Comparison of ENCODE assay signal across 1 cellular context in the genomic region with DNA sequence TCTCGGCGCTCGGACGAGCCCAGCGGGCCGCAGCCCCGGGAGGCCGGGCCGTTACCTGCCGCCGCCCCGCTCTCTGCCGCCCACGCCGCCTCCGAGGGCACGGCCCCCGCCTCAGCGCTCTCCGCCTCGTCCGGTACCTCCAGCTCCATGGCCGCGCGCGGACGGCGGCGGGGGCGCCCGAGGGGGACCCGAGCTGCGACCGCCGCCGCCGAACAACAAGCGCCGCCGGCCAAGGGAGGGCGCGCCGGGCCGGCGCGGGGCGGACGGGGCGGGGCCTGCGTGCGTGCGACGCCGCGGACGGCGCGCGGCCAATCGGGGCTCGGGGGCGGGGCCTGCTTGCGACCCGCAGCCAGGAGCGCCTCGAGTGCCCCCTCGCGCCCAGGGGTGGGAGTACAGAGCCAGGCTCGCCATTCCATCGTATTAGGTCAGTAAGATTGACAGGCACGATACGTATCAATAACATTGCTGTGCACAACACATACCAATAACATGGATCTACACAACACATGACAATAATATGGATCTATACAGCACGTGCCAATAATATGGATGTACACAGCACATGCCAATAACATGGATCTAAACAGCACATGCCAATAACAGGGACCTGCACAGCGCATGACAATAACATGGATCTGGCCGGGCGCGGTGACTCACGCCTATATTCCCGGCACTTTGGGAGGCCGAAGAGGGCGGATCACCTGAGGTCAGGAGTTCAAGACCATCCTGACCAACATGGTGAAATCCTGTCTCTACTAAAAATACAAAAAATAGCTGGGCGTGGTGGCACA.
TF ChIP-seq lines count a peak whose summit lies in the region.

A gene with protein sequence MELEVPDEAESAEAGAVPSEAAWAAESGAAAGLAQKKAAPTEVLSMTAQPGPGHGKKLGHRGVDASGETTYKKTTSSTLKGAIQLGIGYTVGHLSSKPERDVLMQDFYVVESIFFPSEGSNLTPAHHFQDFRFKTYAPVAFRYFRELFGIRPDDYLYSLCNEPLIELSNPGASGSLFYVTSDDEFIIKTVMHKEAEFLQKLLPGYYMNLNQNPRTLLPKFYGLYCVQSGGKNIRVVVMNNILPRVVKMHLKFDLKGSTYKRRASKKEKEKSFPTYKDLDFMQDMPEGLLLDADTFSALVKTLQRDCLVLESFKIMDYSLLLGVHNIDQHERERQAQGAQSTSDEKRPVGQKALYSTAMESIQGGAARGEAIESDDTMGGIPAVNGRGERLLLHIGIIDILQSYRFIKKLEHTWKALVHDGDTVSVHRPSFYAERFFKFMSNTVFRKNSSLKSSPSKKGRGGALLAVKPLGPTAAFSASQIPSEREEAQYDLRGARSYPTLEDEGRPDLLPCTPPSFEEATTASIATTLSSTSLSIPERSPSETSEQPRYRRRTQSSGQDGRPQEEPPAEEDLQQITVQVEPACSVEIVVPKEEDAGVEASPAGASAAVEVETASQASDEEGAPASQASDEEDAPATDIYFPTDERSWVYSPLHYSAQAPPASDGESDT (minus strand): TSS at position 227 of the 791 bp plus-strand sequence. CDS start 78 bp downstream, at position 149.

TF ChIP-seq in K562, 482 proteins besides CTCF, POLR2A, EP300 and RAD21 (continued from another document and continues in another):
- TF ChIP-seq, protein P1, sequence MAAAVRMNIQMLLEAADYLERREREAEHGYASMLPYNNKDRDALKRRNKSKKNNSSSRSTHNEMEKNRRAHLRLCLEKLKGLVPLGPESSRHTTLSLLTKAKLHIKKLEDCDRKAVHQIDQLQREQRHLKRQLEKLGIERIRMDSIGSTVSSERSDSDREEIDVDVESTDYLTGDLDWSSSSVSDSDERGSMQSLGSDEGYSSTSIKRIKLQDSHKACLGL (CRISPR knock-in tag; IDR thresholded peaks at IDR 0.05; ENCODE audit: borderline replicate concordance, poor library complexity, severe bottlenecking): no peak
- no peak for TF ChIP-seq FOXP1 (CRISPR knock-in tag; IDR thresholded peaks at IDR 0.05)
- no peak for TF ChIP-seq ATF1 (CRISPR knock-in tag; IDR thresholded peaks at IDR 0.05)
- TF ChIP-seq ATF1 (tag; IDR thresholded peaks at IDR 0.05): peak; percentile 37; the same call in 1 of the 2 replicates
- 0 out of 2 replicates have a peak, but pooled peaks have one; percentile 32 for TF ChIP-seq POLR2AphosphoS5 (IDR thresholded peaks at IDR 0.05; ENCODE audit: control insufficient read depth, insufficient read depth, low read depth, low read length)
- TF ChIP-seq CREBBP (IDR thresholded peaks at IDR 0.05; ENCODE audit: low read depth, low read length): no peak
- TF ChIP-seq YY1 (IDR thresholded peaks at IDR 0.05; ENCODE audit: borderline replicate concordance in 1 of 3, control insufficient read depth in 1 of 3, extremely low read depth in 1 of 3, insufficient read depth in 3 of 3, insufficient read length in 1 of 3, insufficient replicate concordance in 2 of 3, low read depth in 1 of 3, low read length in 2 of 3): peak in 1 of 3 experiments; percentile 63
- TF ChIP-seq, protein P2, sequence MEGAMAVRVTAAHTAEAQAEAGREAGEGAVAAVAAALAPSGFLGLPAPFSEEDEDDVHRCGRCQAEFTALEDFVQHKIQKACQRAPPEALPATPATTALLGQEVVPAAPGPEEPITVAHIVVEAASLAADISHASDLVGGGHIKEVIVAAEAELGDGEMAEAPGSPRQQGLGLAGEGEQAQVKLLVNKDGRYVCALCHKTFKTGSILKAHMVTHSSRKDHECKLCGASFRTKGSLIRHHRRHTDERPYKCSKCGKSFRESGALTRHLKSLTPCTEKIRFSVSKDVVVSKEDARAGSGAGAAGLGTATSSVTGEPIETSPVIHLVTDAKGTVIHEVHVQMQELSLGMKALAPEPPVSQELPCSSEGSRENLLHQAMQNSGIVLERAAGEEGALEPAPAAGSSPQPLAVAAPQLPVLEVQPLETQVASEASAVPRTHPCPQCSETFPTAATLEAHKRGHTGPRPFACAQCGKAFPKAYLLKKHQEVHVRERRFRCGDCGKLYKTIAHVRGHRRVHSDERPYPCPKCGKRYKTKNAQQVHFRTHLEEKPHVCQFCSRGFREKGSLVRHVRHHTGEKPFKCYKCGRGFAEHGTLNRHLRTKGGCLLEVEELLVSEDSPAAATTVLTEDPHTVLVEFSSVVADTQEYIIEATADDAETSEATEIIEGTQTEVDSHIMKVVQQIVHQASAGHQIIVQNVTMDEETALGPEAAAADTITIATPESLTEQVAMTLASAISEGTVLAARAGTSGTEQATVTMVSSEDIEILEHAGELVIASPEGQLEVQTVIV (CRISPR knock-in tag; IDR thresholded peaks at IDR 0.05; ENCODE audit: borderline replicate concordance): no peak
- TF ChIP-seq, protein P3, sequence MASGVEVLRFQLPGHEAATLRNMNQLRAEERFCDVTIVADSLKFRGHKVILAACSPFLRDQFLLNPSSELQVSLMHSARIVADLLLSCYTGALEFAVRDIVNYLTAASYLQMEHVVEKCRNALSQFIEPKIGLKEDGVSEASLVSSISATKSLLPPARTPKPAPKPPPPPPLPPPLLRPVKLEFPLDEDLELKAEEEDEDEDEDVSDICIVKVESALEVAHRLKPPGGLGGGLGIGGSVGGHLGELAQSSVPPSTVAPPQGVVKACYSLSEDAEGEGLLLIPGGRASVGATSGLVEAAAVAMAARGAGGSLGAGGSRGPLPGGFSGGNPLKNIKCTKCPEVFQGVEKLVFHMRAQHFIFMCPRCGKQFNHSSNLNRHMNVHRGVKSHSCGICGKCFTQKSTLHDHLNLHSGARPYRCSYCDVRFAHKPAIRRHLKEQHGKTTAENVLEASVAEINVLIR (CRISPR knock-in tag; IDR thresholded peaks at IDR 0.05): no peak
- TF ChIP-seq, protein P4, sequence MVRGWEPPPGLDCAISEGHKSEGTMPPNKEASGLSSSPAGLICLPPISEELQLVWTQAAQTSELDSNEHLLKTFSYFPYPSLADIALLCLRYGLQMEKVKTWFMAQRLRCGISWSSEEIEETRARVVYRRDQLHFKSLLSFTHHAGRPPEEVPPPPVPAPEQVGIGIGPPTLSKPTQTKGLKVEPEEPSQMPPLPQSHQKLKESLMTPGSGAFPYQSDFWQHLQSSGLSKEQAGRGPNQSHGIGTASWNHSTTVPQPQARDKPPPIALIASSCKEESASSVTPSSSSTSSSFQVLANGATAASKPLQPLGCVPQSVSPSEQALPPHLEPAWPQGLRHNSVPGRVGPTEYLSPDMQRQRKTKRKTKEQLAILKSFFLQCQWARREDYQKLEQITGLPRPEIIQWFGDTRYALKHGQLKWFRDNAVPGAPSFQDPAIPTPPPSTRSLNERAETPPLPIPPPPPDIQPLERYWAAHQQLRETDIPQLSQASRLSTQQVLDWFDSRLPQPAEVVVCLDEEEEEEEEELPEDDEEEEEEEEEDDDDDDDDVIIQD (CRISPR knock-in tag; IDR thresholded peaks at IDR 0.05): no peak
- TF ChIP-seq ZNF124 (CRISPR knock-in tag; IDR thresholded peaks at IDR 0.05): no peak
- TF ChIP-seq, protein P5, sequence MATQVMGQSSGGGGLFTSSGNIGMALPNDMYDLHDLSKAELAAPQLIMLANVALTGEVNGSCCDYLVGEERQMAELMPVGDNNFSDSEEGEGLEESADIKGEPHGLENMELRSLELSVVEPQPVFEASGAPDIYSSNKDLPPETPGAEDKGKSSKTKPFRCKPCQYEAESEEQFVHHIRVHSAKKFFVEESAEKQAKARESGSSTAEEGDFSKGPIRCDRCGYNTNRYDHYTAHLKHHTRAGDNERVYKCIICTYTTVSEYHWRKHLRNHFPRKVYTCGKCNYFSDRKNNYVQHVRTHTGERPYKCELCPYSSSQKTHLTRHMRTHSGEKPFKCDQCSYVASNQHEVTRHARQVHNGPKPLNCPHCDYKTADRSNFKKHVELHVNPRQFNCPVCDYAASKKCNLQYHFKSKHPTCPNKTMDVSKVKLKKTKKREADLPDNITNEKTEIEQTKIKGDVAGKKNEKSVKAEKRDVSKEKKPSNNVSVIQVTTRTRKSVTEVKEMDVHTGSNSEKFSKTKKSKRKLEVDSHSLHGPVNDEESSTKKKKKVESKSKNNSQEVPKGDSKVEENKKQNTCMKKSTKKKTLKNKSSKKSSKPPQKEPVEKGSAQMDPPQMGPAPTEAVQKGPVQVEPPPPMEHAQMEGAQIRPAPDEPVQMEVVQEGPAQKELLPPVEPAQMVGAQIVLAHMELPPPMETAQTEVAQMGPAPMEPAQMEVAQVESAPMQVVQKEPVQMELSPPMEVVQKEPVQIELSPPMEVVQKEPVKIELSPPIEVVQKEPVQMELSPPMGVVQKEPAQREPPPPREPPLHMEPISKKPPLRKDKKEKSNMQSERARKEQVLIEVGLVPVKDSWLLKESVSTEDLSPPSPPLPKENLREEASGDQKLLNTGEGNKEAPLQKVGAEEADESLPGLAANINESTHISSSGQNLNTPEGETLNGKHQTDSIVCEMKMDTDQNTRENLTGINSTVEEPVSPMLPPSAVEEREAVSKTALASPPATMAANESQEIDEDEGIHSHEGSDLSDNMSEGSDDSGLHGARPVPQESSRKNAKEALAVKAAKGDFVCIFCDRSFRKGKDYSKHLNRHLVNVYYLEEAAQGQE (CRISPR knock-in tag; IDR thresholded peaks at IDR 0.05; ENCODE audit: low read depth): no peak
- TF ChIP-seq NCOA2 (IDR thresholded peaks at IDR 0.05; ENCODE audit: partially characterized antibody in 2 of 2): no peak
- TF ChIP-seq, protein P6, sequence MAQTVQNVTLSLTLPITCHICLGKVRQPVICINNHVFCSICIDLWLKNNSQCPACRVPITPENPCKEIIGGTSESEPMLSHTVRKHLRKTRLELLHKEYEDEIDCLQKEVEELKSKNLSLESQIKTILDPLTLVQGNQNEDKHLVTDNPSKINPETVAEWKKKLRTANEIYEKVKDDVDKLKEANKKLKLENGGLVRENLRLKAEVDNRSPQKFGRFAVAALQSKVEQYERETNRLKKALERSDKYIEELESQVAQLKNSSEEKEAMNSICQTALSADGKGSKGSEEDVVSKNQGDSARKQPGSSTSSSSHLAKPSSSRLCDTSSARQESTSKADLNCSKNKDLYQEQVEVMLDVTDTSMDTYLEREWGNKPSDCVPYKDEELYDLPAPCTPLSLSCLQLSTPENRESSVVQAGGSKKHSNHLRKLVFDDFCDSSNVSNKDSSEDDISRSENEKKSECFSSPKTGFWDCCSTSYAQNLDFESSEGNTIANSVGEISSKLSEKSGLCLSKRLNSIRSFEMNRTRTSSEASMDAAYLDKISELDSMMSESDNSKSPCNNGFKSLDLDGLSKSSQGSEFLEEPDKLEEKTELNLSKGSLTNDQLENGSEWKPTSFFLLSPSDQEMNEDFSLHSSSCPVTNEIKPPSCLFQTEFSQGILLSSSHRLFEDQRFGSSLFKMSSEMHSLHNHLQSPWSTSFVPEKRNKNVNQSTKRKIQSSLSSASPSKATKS (CRISPR knock-in tag; IDR thresholded peaks at IDR 0.05): no peak
- TF ChIP-seq, protein P7, sequence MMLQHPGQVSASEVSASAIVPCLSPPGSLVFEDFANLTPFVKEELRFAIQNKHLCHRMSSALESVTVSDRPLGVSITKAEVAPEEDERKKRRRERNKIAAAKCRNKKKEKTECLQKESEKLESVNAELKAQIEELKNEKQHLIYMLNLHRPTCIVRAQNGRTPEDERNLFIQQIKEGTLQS (IDR thresholded peaks at IDR 0.05): peak; percentile 87
- TF ChIP-seq, protein P7 (CRISPR knock-in tag; conservative IDR thresholded peaks at IDR 0.05): no peak
- TF ChIP-seq MAFF (IDR thresholded peaks at IDR 0.05; ENCODE audit: low read length): no peak
- no peak for TF ChIP-seq ZC3H4 (CRISPR knock-in tag; IDR thresholded peaks at IDR 0.05; ENCODE audit: borderline replicate concordance)
- TF ChIP-seq, protein P8, sequence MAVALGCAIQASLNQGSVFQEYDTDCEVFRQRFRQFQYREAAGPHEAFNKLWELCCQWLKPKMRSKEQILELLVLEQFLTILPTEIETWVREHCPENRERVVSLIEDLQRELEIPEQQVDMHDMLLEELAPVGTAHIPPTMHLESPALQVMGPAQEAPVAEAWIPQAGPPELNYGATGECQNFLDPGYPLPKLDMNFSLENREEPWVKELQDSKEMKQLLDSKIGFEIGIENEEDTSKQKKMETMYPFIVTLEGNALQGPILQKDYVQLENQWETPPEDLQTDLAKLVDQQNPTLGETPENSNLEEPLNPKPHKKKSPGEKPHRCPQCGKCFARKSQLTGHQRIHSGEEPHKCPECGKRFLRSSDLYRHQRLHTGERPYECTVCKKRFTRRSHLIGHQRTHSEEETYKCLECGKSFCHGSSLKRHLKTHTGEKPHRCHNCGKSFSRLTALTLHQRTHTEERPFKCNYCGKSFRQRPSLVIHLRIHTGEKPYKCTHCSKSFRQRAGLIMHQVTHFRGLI (CRISPR knock-in tag; IDR thresholded peaks at IDR 0.05): no peak
- no peak for TF ChIP-seq HIVEP1 (CRISPR knock-in tag; IDR thresholded peaks at IDR 0.05)
- no peak for TF ChIP-seq MTA3 (IDR thresholded peaks at IDR 0.05; ENCODE audit: borderline replicate concordance)
- TF ChIP-seq JUND (IDR thresholded peaks at IDR 0.05; ENCODE audit: borderline replicate concordance, low read depth, low read length): peak; percentile 45; the same call in 1 of the 2 replicates
- peak; percentile 76; the same call in 1 of the 3 replicates for TF ChIP-seq JUND (tag; IDR thresholded peaks at IDR 0.05; ENCODE audit: borderline replicate concordance, low read depth, low read length)
- TF ChIP-seq, protein P9, sequence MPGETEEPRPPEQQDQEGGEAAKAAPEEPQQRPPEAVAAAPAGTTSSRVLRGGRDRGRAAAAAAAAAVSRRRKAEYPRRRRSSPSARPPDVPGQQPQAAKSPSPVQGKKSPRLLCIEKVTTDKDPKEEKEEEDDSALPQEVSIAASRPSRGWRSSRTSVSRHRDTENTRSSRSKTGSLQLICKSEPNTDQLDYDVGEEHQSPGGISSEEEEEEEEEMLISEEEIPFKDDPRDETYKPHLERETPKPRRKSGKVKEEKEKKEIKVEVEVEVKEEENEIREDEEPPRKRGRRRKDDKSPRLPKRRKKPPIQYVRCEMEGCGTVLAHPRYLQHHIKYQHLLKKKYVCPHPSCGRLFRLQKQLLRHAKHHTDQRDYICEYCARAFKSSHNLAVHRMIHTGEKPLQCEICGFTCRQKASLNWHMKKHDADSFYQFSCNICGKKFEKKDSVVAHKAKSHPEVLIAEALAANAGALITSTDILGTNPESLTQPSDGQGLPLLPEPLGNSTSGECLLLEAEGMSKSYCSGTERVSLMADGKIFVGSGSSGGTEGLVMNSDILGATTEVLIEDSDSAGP (CRISPR knock-in tag; IDR thresholded peaks at IDR 0.05): no peak
- TF ChIP-seq, protein P10, sequence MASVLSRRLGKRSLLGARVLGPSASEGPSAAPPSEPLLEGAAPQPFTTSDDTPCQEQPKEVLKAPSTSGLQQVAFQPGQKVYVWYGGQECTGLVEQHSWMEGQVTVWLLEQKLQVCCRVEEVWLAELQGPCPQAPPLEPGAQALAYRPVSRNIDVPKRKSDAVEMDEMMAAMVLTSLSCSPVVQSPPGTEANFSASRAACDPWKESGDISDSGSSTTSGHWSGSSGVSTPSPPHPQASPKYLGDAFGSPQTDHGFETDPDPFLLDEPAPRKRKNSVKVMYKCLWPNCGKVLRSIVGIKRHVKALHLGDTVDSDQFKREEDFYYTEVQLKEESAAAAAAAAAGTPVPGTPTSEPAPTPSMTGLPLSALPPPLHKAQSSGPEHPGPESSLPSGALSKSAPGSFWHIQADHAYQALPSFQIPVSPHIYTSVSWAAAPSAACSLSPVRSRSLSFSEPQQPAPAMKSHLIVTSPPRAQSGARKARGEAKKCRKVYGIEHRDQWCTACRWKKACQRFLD (CRISPR knock-in tag; IDR thresholded peaks at IDR 0.05): no peak
- TF ChIP-seq RBM22 (IDR thresholded peaks at IDR 0.05; ENCODE audit: low read depth, low read length, poor library complexity, severe bottlenecking): no peak
- TF ChIP-seq TEAD2 (tag; IDR thresholded peaks at IDR 0.05): no peak
